ENCODE assay signal across 8 cellular contexts in the genomic region with DNA sequence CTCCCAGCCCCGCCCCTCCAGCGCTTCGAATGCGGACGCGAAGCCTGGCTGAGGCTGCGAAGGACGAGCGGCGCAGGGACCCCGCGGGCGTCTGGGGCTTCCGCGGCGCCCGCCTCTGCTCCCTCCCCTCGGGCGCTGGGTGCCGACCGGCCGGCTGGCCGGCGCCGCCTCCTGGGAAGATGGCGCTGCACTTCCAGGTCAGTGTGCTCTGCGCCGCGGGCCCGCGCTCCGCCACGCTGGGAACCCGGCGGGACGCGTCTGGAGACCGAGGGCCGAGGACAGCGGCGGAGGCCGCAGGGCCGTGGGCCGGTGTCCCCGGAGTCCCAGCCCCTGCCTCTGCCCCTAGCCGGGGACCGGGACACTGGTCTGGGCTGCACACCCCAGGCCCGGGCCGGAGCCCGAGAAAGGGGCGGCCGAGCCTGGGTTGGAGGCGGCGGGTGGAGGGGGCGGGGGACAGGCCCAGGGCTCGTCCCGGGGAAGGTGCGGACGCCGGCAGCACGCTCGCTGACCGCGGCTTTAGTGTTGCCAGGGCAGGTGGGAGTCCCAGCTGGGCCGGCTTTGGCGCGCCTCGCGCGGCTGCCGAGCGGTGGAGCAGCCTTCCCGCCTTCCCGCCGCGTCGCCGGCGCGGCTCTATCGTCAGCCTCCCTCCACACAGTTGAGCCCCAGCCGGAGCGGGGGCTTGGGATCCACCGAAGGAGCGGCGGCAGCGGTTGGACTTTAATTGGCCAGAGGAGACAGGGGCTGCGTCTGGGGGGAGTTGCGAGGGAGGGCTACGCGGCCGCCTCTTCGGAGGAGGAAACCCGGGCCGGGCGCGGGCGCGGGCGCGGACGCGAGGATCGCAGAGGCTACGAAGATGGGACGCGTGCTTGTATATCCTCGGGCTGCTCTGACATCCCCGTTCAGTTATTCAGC. TPM values are rescaled to one million over a fixed set of nuclear protein-coding genes. Genes with fewer than 3 reads are reported as not detected.
DNase-seq lines count a peak whose midpoint lies in the region; ATAC-seq, FAIRE-seq and TF ChIP-seq lines count a peak whose summit lies in the region.

A gene (plus strand): TSS at position 164 of the 912 bp plus-strand sequence.

- H3K9me3 ChIP-seq in body of pancreas, result peaks cover 0 to 11% (median 0%) of the 10 kb centered on the region in 3 donors

- DNase-seq in GM12891 (ENCODE audit: insufficient read length, low spot score) (peak; percentile 11), NCI-H2171 treated with DMSO at 0.1 percent for 48 hours (lab: John Stamatoyannopoulos, UW) (peak; percentile 64), body of pancreas (peak; percentile 64 to 75 (median 66)), iPS DF 4.7 (ENCODE audit: extremely low read depth, low spot score) (peak; percentile 30)

- intact Hi-C loops in body of pancreas (cut with DNase I), result no loop called here

- H3K9ac ChIP-seq in rectal smooth muscle tissue (ENCODE audit: low read length), result no peak within 1 kb of the TSS

- no peak for TF ChIP-seq POLR2A in GM12891 (IDR thresholded peaks at IDR 0.05; ENCODE audit: low read depth, low read length)
- TF ChIP-seq POLR2A in body of pancreas (IDR thresholded peaks at IDR 0.05), result peak; percentile 16 to 40 (median 39)

- H3K4me3 ChIP-seq in body of pancreas, result peak within 1 kb of the TSS; percentile 35 to 87
- peak within 1 kb of the TSS; percentile 67 for H3K4me3 ChIP-seq in rectal smooth muscle tissue (ENCODE audit: low read length)

- peak in 2 of 7 experiments; percentile 3 to 13 for TF ChIP-seq CTCF in body of pancreas (IDR thresholded peaks at IDR 0.05)

- H3K4me1 ChIP-seq in body of pancreas (peaks cover 9% of the 10 kb centered on the region), rectal smooth muscle tissue (ENCODE audit: control insufficient read depth, insufficient read depth, low read length) (peaks cover 5% of the 10 kb centered on the region)

- no peaks in the 10 kb centered on the region for H3K36me3 ChIP-seq in body of pancreas (replicated peaks in 1 of 2; ENCODE audit: insufficient read depth in 1 of 2, low read depth in 2 of 2)
- H3K36me3 ChIP-seq in rectal smooth muscle tissue (ENCODE audit: control insufficient read depth, insufficient read depth, low read length), result no peaks in the 10 kb centered on the region

- no peaks in the 10 kb centered on the region for H3K27me3 ChIP-seq in body of pancreas
- H3K27me3 ChIP-seq in rectal smooth muscle tissue (ENCODE audit: control insufficient read depth, insufficient read depth, low read length), result no peaks in the 10 kb centered on the region

- WGBS in body of pancreas, 2 donors, result 1 to 7% methylated on average over 3 to 62 of the region's 109 CpGs

- ATAC-seq in body of pancreas (peak; percentile 87), HG03196 (IDR thresholded peaks at IDR 0.05; ENCODE audit: unreplicated experiment) (no peak), GM21717 (IDR thresholded peaks at IDR 0.05; ENCODE audit: unreplicated experiment) (no peak), GM19324 (IDR thresholded peaks at IDR 0.05; ENCODE audit: low FRiP score, unreplicated experiment) (no peak)

- FAIRE-seq in GM12891 (lab: Jason Lieb, UNC), result no peak

- peak within 1 kb of the TSS in 2 of 4 donors; percentile 47 to 66 for H3K27ac ChIP-seq in body of pancreas
- H3K27ac ChIP-seq in rectal smooth muscle tissue (ENCODE audit: low read depth, low read length), result peak within 1 kb of the TSS; percentile 14

TF ChIP-seq in GM12891, 5 proteins besides CTCF, POLR2A, EP300 and RAD21:
- TF ChIP-seq SPI1 (IDR thresholded peaks at IDR 0.05; ENCODE audit: low read depth, low read length) (no peak), PAX5 (IDR thresholded peaks at IDR 0.05; ENCODE audit: insufficient read depth, low read length, severe bottlenecking) (no peak), TAF1 (IDR thresholded peaks at IDR 0.05; ENCODE audit: low read depth, low read length) (no peak), POLR2AphosphoS5 (IDR thresholded peaks at IDR 0.05; ENCODE audit: low read depth, low read length) (no peak), POU2F2 (IDR thresholded peaks at IDR 0.05; ENCODE audit: low read depth, low read length) (no peak)

RNA-seq across cellular contexts. Expression of the gene that starts here (rescaled TPM):
- polyA plus RNA-seq in GM12891 (2012; ENCODE audit: low read depth, missing spikeins), result not detected
- 1 to 10 TPM; 6.6 to 9.1 TPM for total RNA-seq in body of pancreas

Comparison
In these comparisons a context has a peak if more than half of its experiments do, and no peak if none do; other contexts are left out.
1. DNase-seq: peak in every context shown above with its lines; median percentile 66 in body of pancreas; 64 in NCI-H2171 treated with DMSO at 0.1 percent for 48 hours; 30 in iPS DF 4.7; 11 in GM12891.